Comparison of ENCODE assay signal across 1 cellular context in genomic region chr5:83220331-83220730, GRCh38.
TF ChIP-seq lines count a peak whose summit lies in the region.

No MANE protein-coding gene starts in this region.

TF ChIP-seq in SK-N-SH, 30 proteins besides CTCF, POLR2A, EP300 and RAD21 (continued from another document):
- TF ChIP-seq GATA2 (CRISPR knock-in tag; IDR thresholded peaks at IDR 0.05) (peak; percentile 98), SMC3 (IDR thresholded peaks at IDR 0.05; ENCODE audit: low read depth, low read length) (peak; percentile 14; the same call in 1 of the 2 replicates), CHD2 (IDR thresholded peaks at IDR 0.05; ENCODE audit: low read length, partially characterized antibody) (peak; percentile 86), MXI1 (IDR thresholded peaks at IDR 0.05; ENCODE audit: low read depth, low read length) (peak; percentile 72), USF2 (IDR thresholded peaks at IDR 0.05; ENCODE audit: borderline replicate concordance, low read depth, low read length) (no peak), TAF1 (IDR thresholded peaks at IDR 0.05; ENCODE audit: borderline replicate concordance, low read depth, low read length) (no peak), SIN3A (IDR thresholded peaks at IDR 0.05; ENCODE audit: borderline replicate concordance, low read depth, low read length) (no peak), TEAD4 (IDR thresholded peaks at IDR 0.05; ENCODE audit: borderline replicate concordance, insufficient read depth) (no peak), IRF3 (IDR thresholded peaks at IDR 0.05; ENCODE audit: low read depth, low read length) (no peak), RXRA (IDR thresholded peaks at IDR 0.05; ENCODE audit: borderline replicate concordance, low read depth) (no peak), POLR2AphosphoS5 (IDR thresholded peaks at IDR 0.05; ENCODE audit: low read depth, low read length) (peak; percentile 41; the same call in 1 of the 2 replicates), NRF1 (IDR thresholded peaks at IDR 0.05; ENCODE audit: low read depth, low read length) (no peak), FOXM1 (IDR thresholded peaks at IDR 0.05; ENCODE audit: low read depth) (no peak), USF1 (IDR thresholded peaks at IDR 0.05; ENCODE audit: borderline replicate concordance, low read depth) (no peak), REST (IDR thresholded peaks at IDR 0.05; ENCODE audit: low read depth, low read length) (no peak)
- TF ChIP-seq, protein P1, sequence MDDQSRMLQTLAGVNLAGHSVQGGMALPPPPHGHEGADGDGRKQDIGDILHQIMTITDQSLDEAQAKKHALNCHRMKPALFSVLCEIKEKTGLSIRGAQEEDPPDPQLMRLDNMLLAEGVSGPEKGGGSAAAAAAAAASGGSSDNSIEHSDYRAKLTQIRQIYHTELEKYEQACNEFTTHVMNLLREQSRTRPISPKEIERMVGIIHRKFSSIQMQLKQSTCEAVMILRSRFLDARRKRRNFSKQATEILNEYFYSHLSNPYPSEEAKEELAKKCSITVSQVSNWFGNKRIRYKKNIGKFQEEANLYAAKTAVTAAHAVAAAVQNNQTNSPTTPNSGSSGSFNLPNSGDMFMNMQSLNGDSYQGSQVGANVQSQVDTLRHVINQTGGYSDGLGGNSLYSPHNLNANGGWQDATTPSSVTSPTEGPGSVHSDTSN (IDR thresholded peaks at IDR 0.05) = no peak
